26 cellular contexts compared by ENCODE assay signal in genomic region chr20:14012671-14013070, GRCh38. TPM values are rescaled to one million over a fixed set of nuclear protein-coding genes. Genes with fewer than 3 reads are reported as not detected.
"Had no signal": no experiment of that assay in that cellular context is flagged by ENCODE, and none has a peak within 500 bp of the region (broad histone marks: within the 10 kb centered on the region; RNA-seq: fewer than 3 reads in every experiment).

No MANE protein-coding gene starts in this region.

- H3K4me1 Mint-ChIP-seq: activated CD8-positive, alpha-beta memory T cell treated with anti-CD3 and anti-CD28 coated beads, Interleukin-2, amount 10 ng/mL, durations not matched to agents 7 days and 5 days; brain; central memory CD8-positive, alpha-beta T cell; T-helper 17 cell; WTC11 had no signal

- H3K27ac Mint-ChIP-seq: activated CD8-positive, alpha-beta memory T cell treated with anti-CD3 and anti-CD28 coated beads, Interleukin-2, amount 10 ng/mL, durations not matched to agents 7 days and 5 days; activated naive CD4-positive, alpha-beta T cell treated with anti-CD3 and anti-CD28 coated beads for 36 hours; activated naive CD8-positive, alpha-beta T cell; activated T-cell treated with anti-CD3 and anti-CD28 coated beads, Interleukin-2, amount 50 U/mL, for 24 hours; brain; T-helper 17 cell; WTC11 had no signal

- ATAC-seq: activated CD8-positive, alpha-beta memory T cell treated with anti-CD3 and anti-CD28 coated beads, Interleukin-2, amount 10 ng/mL, durations not matched to agents 7 days and 5 days; T-helper 17 cell; WTC11 had no signal

- DNase-seq: activated CD4-positive, alpha-beta T cell treated with anti-CD3 and anti-CD28 coated beads for 48 hours; activated CD4-positive, alpha-beta T cell treated with anti-CD3 and anti-CD28 coated beads, Interleukin-2, amount 50 U/mL, for 48 hours; activated CD4-positive, CD25-positive, alpha-beta regulatory T cell treated with anti-CD3 and anti-CD28 coated beads, Interleukin-2, amount 50 U/mL, for 72 hours; activated CD8-positive, alpha-beta memory T cell treated with anti-CD3 and anti-CD28 coated beads, Interleukin-2, amount 10 ng/mL, durations not matched to agents 7 days and 5 days; activated gamma-delta T cell; activated naive CD4-positive, alpha-beta T cell treated with anti-CD3 and anti-CD28 coated beads for 36 hours; activated T-cell treated with anti-CD3 and anti-CD28 coated beads, Interleukin-2, amount 50 U/mL, for 24 hours; amygdala; NCI-H1092 treated with DMSO at 0.1 percent for 48 hours; NCI-H1417 treated with DMSO at 0.1 percent for 48 hours; NCI-H1694; NCI-H2227 treated with DMSO at 0.1 percent for 48 hours; NCI-H446 treated with DMSO at 0.1 percent for 48 hours; NCI-H82; SIG-M5; T-helper 17 cell; T-helper 9 cell had no signal

- H3K27ac ChIP-seq: KMS-11 had no signal

- H3K4me3 Mint-ChIP-seq: activated CD8-positive, alpha-beta memory T cell treated with anti-CD3 and anti-CD28 coated beads, Interleukin-2, amount 10 ng/mL, durations not matched to agents 7 days and 5 days; activated naive CD4-positive, alpha-beta T cell treated with anti-CD3 and anti-CD28 coated beads for 36 hours; activated naive CD8-positive, alpha-beta T cell; activated T-cell treated with anti-CD3 and anti-CD28 coated beads, Interleukin-2, amount 50 U/mL, for 24 hours; brain; central memory CD8-positive, alpha-beta T cell; T-helper 17 cell; WTC11 had no signal

- H3K27me3 Mint-ChIP-seq: activated CD8-positive, alpha-beta memory T cell treated with anti-CD3 and anti-CD28 coated beads, Interleukin-2, amount 10 ng/mL, durations not matched to agents 7 days and 5 days; activated naive CD8-positive, alpha-beta T cell; activated T-cell treated with anti-CD3 and anti-CD28 coated beads, Interleukin-2, amount 50 U/mL, for 24 hours; brain; central memory CD8-positive, alpha-beta T cell; T-helper 17 cell had no signal

- H3K36me3 Mint-ChIP-seq: activated CD8-positive, alpha-beta memory T cell treated with anti-CD3 and anti-CD28 coated beads, Interleukin-2, amount 10 ng/mL, durations not matched to agents 7 days and 5 days had no signal

RNA-seq across cellular contexts. Expression of gene MACROD2, which starts 17.4 kb away (rescaled TPM):
- total RNA-seq: activated CD8-positive, alpha-beta memory T cell treated with anti-CD3 and anti-CD28 coated beads, Interleukin-2, amount 10 ng/mL, durations not matched to agents 7 days and 5 days; activated naive CD4-positive, alpha-beta T cell treated with anti-CD3 and anti-CD28 coated beads for 36 hours had no signal

RNA-seq across cellular contexts. Expression of gene SEL1L2, which starts 22.3 kb away (rescaled TPM):
- total RNA-seq: activated CD8-positive, alpha-beta memory T cell treated with anti-CD3 and anti-CD28 coated beads, Interleukin-2, amount 10 ng/mL, durations not matched to agents 7 days and 5 days; activated naive CD4-positive, alpha-beta T cell treated with anti-CD3 and anti-CD28 coated beads for 36 hours; astrocyte; MCF 10A; OCI-LY7; RPMI7951; T-helper 17 cell; WTC11 had no signal
